In the genomic region with DNA sequence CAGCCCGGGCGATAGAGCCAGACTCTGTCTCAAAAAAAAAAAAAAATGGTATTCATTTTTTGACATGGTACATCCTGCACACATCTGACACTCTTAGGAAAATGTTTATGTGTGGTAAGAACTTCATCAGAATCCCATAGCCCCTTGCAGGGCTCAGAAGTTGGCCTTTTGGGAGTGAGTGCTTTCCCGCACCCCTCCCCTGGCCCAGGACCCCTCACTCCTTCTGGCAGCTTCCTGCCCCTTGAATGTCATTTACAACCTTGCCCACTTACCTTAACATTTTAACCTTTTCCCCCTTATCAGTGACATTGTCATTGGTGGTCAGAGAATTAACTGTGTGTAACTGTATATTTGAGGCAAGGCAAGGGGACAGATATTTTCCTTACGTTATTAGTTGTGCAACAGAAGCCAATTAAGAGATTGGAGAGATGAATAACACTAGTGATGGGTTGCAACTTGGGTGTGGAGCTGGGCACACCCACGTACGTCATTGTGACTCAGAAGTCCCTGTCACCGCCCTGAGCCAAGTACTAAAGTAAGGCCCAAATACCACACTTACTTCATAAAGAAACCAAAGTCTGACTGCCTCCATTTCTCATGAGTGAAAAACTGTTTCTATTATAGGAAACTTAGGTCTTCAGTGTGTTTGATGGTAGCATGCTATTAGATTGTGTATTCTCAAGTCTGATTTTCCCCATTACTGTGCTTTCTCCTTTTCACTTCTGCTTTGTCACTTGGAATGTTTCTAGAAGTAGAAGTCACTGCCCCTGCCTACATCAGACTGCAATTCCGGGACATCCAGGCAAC, we compare ENCODE assay signal across 8 cellular contexts. TPM values are rescaled to one million over a fixed set of nuclear protein-coding genes. Genes with fewer than 3 reads are reported as not detected.
A peak's percentile ranks its signal among the peaks of the same experiment; 100 is the strongest.
DNase-seq lines count a peak whose midpoint lies in the region; ATAC-seq, FAIRE-seq and TF ChIP-seq lines count a peak whose summit lies in the region.

No MANE protein-coding gene starts in this region.

- no peak overlapping the region for H4K8ac ChIP-seq in mesenchymal stem cell (ENCODE audit: low read length)

- H2AK5ac ChIP-seq in mesenchymal stem cell (ENCODE audit: low read length, severe bottlenecking): peak overlapping the region; percentile 52

- peaks cover 40% of the 10 kb centered on the region for H3K36me3 Mint-ChIP-seq in stimulated activated effector memory CD8-positive, alpha-beta T cell treated with anti-CD3 and anti-CD28 coated beads, Interleukin-12 subunit alpha, Interleukin-12 subunit beta, amount 100 ng/mL, for 72 hours

- no peak overlapping the region for H2BK120ac ChIP-seq in mesenchymal stem cell (ENCODE audit: low read depth, low read length)

- no peaks in the 10 kb centered on the region for H4K20me1 ChIP-seq in GM12878 (ENCODE audit: control insufficient read depth, insufficient read depth)

- 4% methylated on average over 8 of the region's 8 CpGs for WGBS in GM12878 (ENCODE audit: insufficient coverage, insufficient replicate concordance, low lambda C conversion rate, missing lambda C conversion rate)
- WGBS in mesenchymal stem cell: 60% methylated on average over 2 of the region's 8 CpGs

- TF ChIP-seq POLR2A in GM12878 (IDR thresholded peaks at IDR 0.05; ENCODE audit: low read depth, low read length): no peak; the same call in 1 of the 2 replicates

- peak overlapping the region; percentile 58 for H3K9ac ChIP-seq in GM12878 (ENCODE audit: control insufficient read depth, insufficient read depth, low read length)
- peak overlapping the region; percentile 83 for H3K9ac ChIP-seq in mesenchymal stem cell (ENCODE audit: low read length)

- peak overlapping the region; percentile 99 for H3K27ac Mint-ChIP-seq in stimulated activated effector memory CD8-positive, alpha-beta T cell treated with anti-CD3 and anti-CD28 coated beads, Interleukin-12 subunit alpha, Interleukin-12 subunit beta, amount 100 ng/mL, for 72 hours

- H3K9me3 ChIP-seq in GM12878 (replicated peaks; ENCODE audit: control insufficient read depth, insufficient read depth, low read length) (no peaks in the 10 kb centered on the region), mesenchymal stem cell (ENCODE audit: control insufficient read depth, low read length) (no peaks in the 10 kb centered on the region)

- H2BK12ac ChIP-seq in mesenchymal stem cell (ENCODE audit: low read length in 2 of 2): peak overlapping the region; percentile 12 to 66

- H3K4me3 ChIP-seq in GM12878: peak overlapping the region; percentile 38; the same call in 1 of the 2 replicates
- H3K4me3 ChIP-seq in mesenchymal stem cell (ENCODE audit: insufficient read depth in 1 of 2, low read depth in 1 of 2, low read length in 2 of 2): no peak overlapping the region

- H4K91ac ChIP-seq in mesenchymal stem cell (ENCODE audit: low read length): peak overlapping the region; percentile 91

- H3K36me3 ChIP-seq in GM12878 (ENCODE audit: control insufficient read depth in 2 of 2, insufficient read depth in 2 of 2, low read length in 1 of 2) (no peaks in the 10 kb centered on the region; a peak in 1 of 4 replicates), mesenchymal stem cell (ENCODE audit: control insufficient read depth in 1 of 2, insufficient read depth in 2 of 2, low read depth in 1 of 2, low read length in 2 of 2) (peaks cover 0 to 8% of the 10 kb centered on the region in 2 experiments)

- H3K9me3 Mint-ChIP-seq in stimulated activated effector memory CD8-positive, alpha-beta T cell treated with anti-CD3 and anti-CD28 coated beads, Interleukin-12 subunit alpha, Interleukin-12 subunit beta, amount 100 ng/mL, for 72 hours: no peaks in the 10 kb centered on the region

- in situ Hi-C loops in GM12878 (cut with MboI): no loop called here

- FAIRE-seq in GM12878 (lab: Jason Lieb, UNC): peak; percentile 87

- H2AFZ ChIP-seq in GM12878 (ENCODE audit: control insufficient read depth, low read depth, low read length) (no peak overlapping the region; the same call in 1 of the 2 replicates), mesenchymal stem cell (ENCODE audit: low read depth, low read length) (no peak overlapping the region)

- DNase-seq in A172 (ENCODE audit: low spot score) (peak; percentile 97), T-helper 22 cell (ENCODE audit: low read depth) (peak; percentile 79), GM12878 (ENCODE audit: low read depth, low spot score) (peak; percentile 86), mesenchymal stem cell (peak; percentile 95), SHP77 (lab: John Stamatoyannopoulos, UW) (no peak)
- peak in 1 of 2 donors; percentile 82 for DNase-seq in stimulated activated effector memory CD8-positive, alpha-beta T cell treated with anti-CD3 and anti-CD28 coated beads, Interleukin-12 subunit alpha, Interleukin-12 subunit beta, amount 100 ng/mL, for 72 hours (ENCODE audit: low spot score in 2 of 2)

- peaks cover 26% of the 10 kb centered on the region for H3K79me2 ChIP-seq in GM12878 (ENCODE audit: control insufficient read depth, insufficient read depth, low read length)

- CTCF ChIA-PET in GM12878 (lab: Yijun Ruan, JAX): interaction anchor here (0.6 to 3.2 kb wide), 14 partner anchors 9 to 285 kb away, joined by 3 to 18 read pairs (median 3); a partner anchor contains a TSS

- H3K23ac ChIP-seq in mesenchymal stem cell (ENCODE audit: low read length in 2 of 2): no peak overlapping the region

- H3K27me3 ChIP-seq in GM12878 (replicated peaks in 1 of 2; ENCODE audit: control insufficient read depth in 2 of 2, insufficient read depth in 2 of 2, low read length in 1 of 2): no peaks in the 10 kb centered on the region
- H3K27me3 ChIP-seq in mesenchymal stem cell (ENCODE audit: control insufficient read depth in 1 of 2, insufficient read depth in 1 of 2, low read length in 2 of 2): no peaks in the 10 kb centered on the region

- H3K4me1 ChIP-seq in GM12878 (ENCODE audit: control insufficient read depth, insufficient read depth, low read length): peaks cover 64% of the 10 kb centered on the region
- H3K4me1 ChIP-seq in mesenchymal stem cell (ENCODE audit: control insufficient read depth, insufficient read depth, low read depth, low read length): peaks cover 21% of the 10 kb centered on the region

- ATAC-seq in GM19328 (IDR thresholded peaks at IDR 0.05; ENCODE audit: unreplicated experiment) (peak; percentile 51), HG03439 (IDR thresholded peaks at IDR 0.05; ENCODE audit: unreplicated experiment) (peak; percentile 54), GM12878 (peak; percentile 71)
- ATAC-seq in stimulated activated effector memory CD8-positive, alpha-beta T cell treated with anti-CD3 and anti-CD28 coated beads, Interleukin-12 subunit alpha, Interleukin-12 subunit beta, amount 100 ng/mL, for 72 hours: peak; percentile 81

- H3K4me2 ChIP-seq in GM12878 (ENCODE audit: control insufficient read depth, insufficient read depth): peak overlapping the region; percentile 46
- no peak overlapping the region for H3K4me2 ChIP-seq in mesenchymal stem cell (ENCODE audit: low read length, poor library complexity, severe bottlenecking)

- TF ChIP-seq CTCF in GM12878 (IDR thresholded peaks at IDR 0.05 in 2 of 3, conservative IDR thresholded peaks at IDR 0.05 in 1 of 3; ENCODE audit: control insufficient read depth in 2 of 3, extremely low read depth in 1 of 3, insufficient read depth in 1 of 3, low read depth in 3 of 3, low read length in 3 of 3): no peak

- H3K18ac ChIP-seq in mesenchymal stem cell (ENCODE audit: low read depth in 1 of 2, low read length in 2 of 2): peak overlapping the region; percentile 61 to 94

- H3K4me1 Mint-ChIP-seq in stimulated activated effector memory CD8-positive, alpha-beta T cell treated with anti-CD3 and anti-CD28 coated beads, Interleukin-12 subunit alpha, Interleukin-12 subunit beta, amount 100 ng/mL, for 72 hours: peaks cover 80% of the 10 kb centered on the region

- H3K14ac ChIP-seq in mesenchymal stem cell (ENCODE audit: low read length in 2 of 2): no peak overlapping the region

- no peak overlapping the region for H2BK15ac ChIP-seq in mesenchymal stem cell (ENCODE audit: low read depth, poor library complexity, severe bottlenecking)

- BruUV-seq in GM12878 (replicated peaks; lab: Mats Ljungman, UMichigan): no TSS peak

- peaks cover 25% of the 10 kb centered on the region for H3K79me1 ChIP-seq in mesenchymal stem cell (replicated peaks; ENCODE audit: low read length, poor library complexity, severe bottlenecking)

- RAD21 ChIA-PET in GM12878 (lab: Charles Lee; ENCODE audit: unreplicated experiment): interaction anchor here (0.6 to 13.2 kb wide), 13 partner anchors 12 to 244 kb away, joined by 3 to 130 read pairs (median 3); a partner anchor contains a TSS

- SMC1A ChIA-PET in GM12878 (lab: Charles Lee; ENCODE audit: uncharacterized antibody, unreplicated experiment): interaction anchor here (0.9 to 10.4 kb wide), 16 partner anchors 7 to 160 kb away, joined by 3 to 106 read pairs (median 7); a partner anchor contains a TSS

- peak overlapping the region; percentile 59 to 72 for H3K4ac ChIP-seq in mesenchymal stem cell (ENCODE audit: low read depth in 1 of 2, low read length in 2 of 2)

- intact Hi-C loops in GM12878 (cut with micrococcal nuclease; ENCODE audit: unreplicated experiment): loop anchor here (1.0 to 10.0 kb wide), 4 partner anchors 31 to 387 kb away; a partner anchor contains a TSS

- peak overlapping the region; percentile 84 for H3K4me3 Mint-ChIP-seq in stimulated activated effector memory CD8-positive, alpha-beta T cell treated with anti-CD3 and anti-CD28 coated beads, Interleukin-12 subunit alpha, Interleukin-12 subunit beta, amount 100 ng/mL, for 72 hours

- POLR2A ChIA-PET in GM12878 (lab: Charles Lee): interaction anchor here (0.6 to 9.3 kb wide), 18 partner anchors 9 to 247 kb away, joined by 3 to 95 read pairs (median 5); a partner anchor contains a TSS

- H2BK5ac ChIP-seq in mesenchymal stem cell (ENCODE audit: low read depth, low read length, poor library complexity, severe bottlenecking): no peak overlapping the region

- no peak for TF ChIP-seq RAD21 in GM12878 (IDR thresholded peaks at IDR 0.05; ENCODE audit: insufficient read depth, low read depth, low read length)

- peak overlapping the region; percentile 98 for H3K27ac ChIP-seq in GM12878 (ENCODE audit: control insufficient read depth, insufficient read depth)
- H3K27ac ChIP-seq in mesenchymal stem cell (ENCODE audit: low read length, poor library complexity, severe bottlenecking): peak overlapping the region; percentile 95

- peak; percentile 89 to 95; a peak in 3 of 4 replicates for TF ChIP-seq EP300 in GM12878 (IDR thresholded peaks at IDR 0.05; ENCODE audit: borderline replicate concordance in 1 of 2, control insufficient read depth in 1 of 2, low read depth in 2 of 2, low read length in 2 of 2)

RNA-seq across cellular contexts. Expression of a gene that starts 31.6 kb away (rescaled TPM):
- 84.1 and 84.9 TPM in 2 replicates for total RNA-seq in A172 (2014; rRNA removed; shearing (Covaris generic))
- total RNA-seq in GM12878 (2013; cell fraction: nucleolus; rRNA removed): 59.5 and 66.5 TPM in 2 replicates
- total RNA-seq in GM12878 (2014; rRNA removed) (60.6 and 63.5 TPM in 2 replicates), GM12878 (2014; rRNA removed; fragmentation: Illumina TruSeq; extraction: Trizol) (20.5 and 23.1 TPM in 2 replicates), GM12878 (2021) (103 and 104 TPM in 2 replicates)
- polyA plus RNA-seq in GM12878 (2011; ENCODE audit: low read depth): 21.1 TPM
- polyA plus RNA-seq in GM12878 (2011; rRNA removed) (16.7 and 33.8 TPM in 2 replicates), GM12878 (2014; fragmentation: Illumina TruSeq; extraction: Trizol) (39.9 and 56.7 TPM in 2 replicates), GM12878 (2014; fragmentation: Nextera tagmentation; extraction: Ambion mirVana) (1 to 10 TPM; 4.1 to 4.2 TPM), GM12878 (2014; rRNA removed) (44.7 and 49.1 TPM in 2 replicates), GM12878 (2016; fragmentation: Nextera tagmentation; extraction: Ambion mirVana) (10 to 100 TPM; 52.0 to 53.2 TPM)
- 49.7 and 61.0 TPM in 2 replicates for polyA plus RNA-seq in GM12878 (2011; cell fraction: cytosol; rRNA removed)
- polyA plus RNA-seq in GM12878 (2011; cell fraction: nucleus; rRNA removed): 98.8 and 106 TPM in 2 replicates
- polyA plus RNA-seq in GM12878 (2012): 38.1 and 42.9 TPM in 2 replicates
- 87.7 and 88.6 TPM in 2 replicates for polyA minus RNA-seq in GM12878 (2011; rRNA and poly(A)+ RNA removed)
- 34.1 and 34.2 TPM in 2 replicates for polyA minus RNA-seq in GM12878 (2011; cell fraction: cytosol; rRNA and poly(A)+ RNA removed)
- polyA minus RNA-seq in GM12878 (2011; cell fraction: nucleus; rRNA and poly(A)+ RNA removed): 25.9 and 35.4 TPM in 2 replicates
- 35.1 TPM for polyA plus RNA-seq in mesenchymal stem cell (2013, experiment 1 of 2)
- 33.9 TPM for polyA plus RNA-seq in mesenchymal stem cell (2013, experiment 2 of 2)

RNA-seq across cellular contexts. Expression of a gene that starts 56.0 kb away (rescaled TPM):
- 141 and 265 TPM in 2 replicates for total RNA-seq in A172 (2014; rRNA removed; shearing (Covaris generic))
- total RNA-seq in GM12878 (2013; cell fraction: nucleolus; rRNA removed): 141 and 178 TPM in 2 replicates
- total RNA-seq in GM12878 (2014; rRNA removed): 71.3 and 75.3 TPM in 2 replicates
- 39.1 and 41.4 TPM in 2 replicates for total RNA-seq in GM12878 (2014; rRNA removed; fragmentation: Illumina TruSeq; extraction: Trizol)
- 41.6 and 48.1 TPM in 2 replicates for total RNA-seq in GM12878 (2021)
- polyA plus RNA-seq in GM12878 (2011; ENCODE audit: low read depth): 49.3 TPM
- polyA plus RNA-seq in GM12878 (2011; rRNA removed): 67.1 and 69.8 TPM in 2 replicates
- polyA plus RNA-seq in GM12878 (2011; cell fraction: cytosol; rRNA removed): 82.6 and 87.1 TPM in 2 replicates
- polyA plus RNA-seq in GM12878 (2011; cell fraction: nucleus; rRNA removed): 70.6 and 72.2 TPM in 2 replicates
- polyA plus RNA-seq in GM12878 (2012): 51.2 and 51.5 TPM in 2 replicates
- polyA plus RNA-seq in GM12878 (2014; fragmentation: Illumina TruSeq; extraction: Trizol): 37.3 and 38.9 TPM in 2 replicates
- 10 to 100 TPM; 20.8 to 21.0 TPM for polyA plus RNA-seq in GM12878 (2014; fragmentation: Nextera tagmentation; extraction: Ambion mirVana)
- 48.1 and 53.9 TPM in 2 replicates for polyA plus RNA-seq in GM12878 (2014; rRNA removed)
- 10 to 100 TPM; 55.6 to 57.4 TPM for polyA plus RNA-seq in GM12878 (2016; fragmentation: Nextera tagmentation; extraction: Ambion mirVana)
- polyA minus RNA-seq in GM12878 (2011; rRNA and poly(A)+ RNA removed): 58.4 and 72.4 TPM in 2 replicates
- polyA minus RNA-seq in GM12878 (2011; cell fraction: cytosol; rRNA and poly(A)+ RNA removed): 28.4 and 31.1 TPM in 2 replicates
- 33.5 and 53.0 TPM in 2 replicates for polyA minus RNA-seq in GM12878 (2011; cell fraction: nucleus; rRNA and poly(A)+ RNA removed)
- polyA plus RNA-seq in mesenchymal stem cell (2013, experiment 1 of 2): 52.3 TPM
- 54.0 TPM for polyA plus RNA-seq in mesenchymal stem cell (2013, experiment 2 of 2)

Comparison
In these comparisons a context has a peak if more than half of its experiments do, and no peak if none do; other contexts are left out.
1. DNase-seq: peak in A172 (single experiment), T-helper 22 cell (single experiment), GM12878 (single experiment) and mesenchymal stem cell (single experiment); none in SHP77 (0 of 2).
2. Peak in every context shown above with its lines, with median percentiles within 50 percentile points of each other: ATAC-seq.